ENCODE assay signal across 1 cellular context in the genomic region with DNA sequence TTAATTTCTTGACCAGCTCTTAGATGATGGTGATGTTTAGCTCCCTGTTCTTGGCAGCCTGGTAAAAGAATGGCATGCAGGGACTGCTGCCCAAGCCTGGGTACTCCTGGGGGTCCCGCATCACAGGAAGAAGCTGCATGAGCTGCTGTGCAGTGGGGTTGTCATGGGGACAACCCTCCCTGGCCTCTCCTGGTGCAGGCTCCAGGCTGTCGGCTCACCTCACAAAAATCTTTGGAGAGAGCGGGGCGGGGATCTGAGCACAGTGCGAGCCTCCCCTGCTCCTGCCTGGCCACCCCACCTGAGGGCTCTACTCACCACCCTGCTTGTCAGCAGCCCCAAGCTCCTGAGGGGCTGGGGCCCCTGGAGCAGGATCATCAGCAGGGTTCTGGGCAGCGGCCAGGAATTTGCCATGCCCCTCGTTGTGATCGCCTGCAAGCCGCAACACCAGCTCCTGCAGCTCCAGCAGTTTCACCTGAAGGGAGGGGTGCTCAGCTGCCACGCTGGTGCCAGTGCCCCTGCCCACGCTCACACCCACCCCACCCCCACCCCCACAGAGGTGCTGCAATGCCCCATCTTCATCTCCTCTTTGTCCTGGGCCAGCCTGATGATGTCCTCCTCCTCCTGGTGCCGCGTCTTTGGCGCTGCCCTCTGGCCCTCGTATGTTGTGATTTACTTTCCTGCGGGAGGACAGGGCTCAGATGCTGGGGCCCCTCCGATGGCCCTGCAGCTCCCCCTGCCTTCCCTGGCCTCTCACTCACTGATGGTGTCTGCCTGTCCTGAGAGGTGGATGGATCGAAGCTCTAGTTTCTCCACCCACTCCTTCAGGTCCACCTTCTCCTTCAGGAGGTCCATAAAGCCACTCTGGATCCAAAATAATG.
TF ChIP-seq lines count a peak whose summit lies in the region.

No MANE protein-coding gene starts in this region.

TF ChIP-seq in K562, 482 proteins besides CTCF, POLR2A, EP300 and RAD21:
- no peak for TF ChIP-seq CHCHD3 (CRISPR knock-in tag; IDR thresholded peaks at IDR 0.05)
